In the genomic region with DNA sequence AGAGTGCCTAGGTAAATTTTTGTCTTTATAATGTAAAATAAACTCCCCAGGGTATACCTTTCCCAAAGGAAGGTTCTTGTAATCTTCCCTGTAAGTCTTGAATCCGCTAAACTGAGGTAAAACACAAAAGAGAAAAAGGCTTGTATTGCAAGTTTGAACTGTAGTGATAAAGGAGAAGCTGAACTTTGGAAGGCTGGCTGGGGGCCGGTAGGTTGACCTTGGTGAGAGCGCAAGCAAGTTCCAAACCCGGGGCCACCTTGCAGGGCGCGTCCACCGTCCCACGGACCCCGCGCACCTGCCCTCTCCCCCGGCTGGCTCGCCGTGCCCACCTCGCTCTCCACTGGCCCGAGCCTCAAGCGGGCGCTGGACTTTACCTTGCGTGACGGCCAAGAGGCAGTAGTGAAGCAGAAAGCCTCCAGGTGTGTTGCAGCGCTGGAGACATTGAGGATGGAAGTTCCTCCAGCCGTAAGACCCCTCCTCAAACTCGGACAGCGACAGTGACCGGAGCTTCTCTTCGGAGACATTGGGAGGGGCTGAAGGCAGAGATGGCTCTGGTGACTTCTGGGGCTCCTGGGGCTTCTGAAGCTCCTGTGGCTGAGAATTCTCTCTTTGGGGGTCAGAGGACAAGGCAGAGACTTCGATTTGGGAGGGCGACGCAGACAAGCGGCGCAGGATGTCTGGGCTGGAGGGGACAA, we compare ENCODE assay signal across 8 cellular contexts. TPM values are rescaled to one million over a fixed set of nuclear protein-coding genes. Genes with fewer than 3 reads are reported as not detected.
A peak's percentile ranks its signal among the peaks of the same experiment; 100 is the strongest.
DNase-seq lines count a peak whose midpoint lies in the region; ATAC-seq, FAIRE-seq and TF ChIP-seq lines count a peak whose summit lies in the region.

No MANE protein-coding gene starts in this region.

- under 1% methylated on average over 22 of the region's 30 CpGs for WGBS in HepG2 (ENCODE audit: low lambda C conversion rate)
- 0 to 3% methylated on average over 6 to 30 of the region's 30 CpGs for WGBS in transverse colon (ENCODE audit: low coverage in 1 of 2), 2 donors

- peak overlapping the region; percentile 36 for H3K27ac Mint-ChIP-seq in activated CD8-positive, alpha-beta memory T cell treated with anti-CD3 and anti-CD28 coated beads, Interleukin-2, amount 10 ng/mL, durations not matched to agents 7 days and 5 days

- DNase-seq in activated CD8-positive, alpha-beta memory T cell treated with anti-CD3 and anti-CD28 coated beads, Interleukin-2, amount 10 ng/mL, durations not matched to agents 7 days and 5 days = no peak
- no peak for DNase-seq in activated CD8-positive, alpha-beta memory T cell treated with anti-CD3 and anti-CD28 coated beads, Interleukin-2, amount 50 U/mL, for 4 hours
- no peak for DNase-seq in adipocyte (ENCODE audit: low read depth)
- no peak for DNase-seq in HepG2 (ENCODE audit: low spot score)
- peak; percentile 13 for DNase-seq in transverse colon
- no peak for DNase-seq in RCC 7860 (ENCODE audit: low spot score)
- no peak for DNase-seq in H54 (ENCODE audit: insufficient read length, low spot score)

- POLR2A ChIA-PET in HepG2 (lab: Yijun Ruan, JAX) = interaction anchor here (0.7 to 1.3 kb wide), 2 partner anchors 10 to 13 kb away, joined by 3 to 4 read pairs; no protein-coding TSS in a partner anchor

- peak overlapping the region; percentile 61 for H3K27ac ChIP-seq in HepG2 (ENCODE audit: extremely low read length, insufficient read depth, low read length)
- peak overlapping the region in 1 of 4 donors; percentile 58 for H3K27ac ChIP-seq in transverse colon

- peak overlapping the region; percentile 70 for H3K4me3 Mint-ChIP-seq in activated CD8-positive, alpha-beta memory T cell treated with anti-CD3 and anti-CD28 coated beads, Interleukin-2, amount 10 ng/mL, durations not matched to agents 7 days and 5 days

- peak; percentile 13 for ATAC-seq in activated CD8-positive, alpha-beta memory T cell treated with anti-CD3 and anti-CD28 coated beads, Interleukin-2, amount 10 ng/mL, durations not matched to agents 7 days and 5 days
- peak; percentile 1 for ATAC-seq in HG03159 (IDR thresholded peaks at IDR 0.05; ENCODE audit: unreplicated experiment)
- peak; percentile 65 for ATAC-seq in HepG2

- H3K9ac ChIP-seq in adipocyte (ENCODE audit: low read length) (peak overlapping the region; percentile 45), HepG2 (ENCODE audit: insufficient read depth, low read depth, low read length) (peak overlapping the region; percentile 63)

- peak overlapping the region; percentile 94 for H3K4me2 ChIP-seq in HepG2 (ENCODE audit: low read depth, low read length)

- H3K27me3 ChIP-seq in adipocyte (replicated peaks; ENCODE audit: control insufficient read depth, insufficient read depth, low read length) (no peaks in the 10 kb centered on the region), HepG2 (ENCODE audit: control insufficient read depth in 1 of 2, insufficient read depth in 2 of 2, low read length in 2 of 2) (no peaks in the 10 kb centered on the region), transverse colon (peaks cover 8% of the 10 kb centered on the region)

- no peaks in the 10 kb centered on the region for H3K36me3 ChIP-seq in adipocyte (ENCODE audit: control insufficient read depth, insufficient read depth, low read length, severe bottlenecking)
- H3K36me3 ChIP-seq in HepG2 (replicated peaks in 1 of 2; ENCODE audit: control insufficient read depth in 1 of 2, insufficient read depth in 2 of 2, low read length in 2 of 2) = no peaks in the 10 kb centered on the region
- no peaks in the 10 kb centered on the region for H3K36me3 ChIP-seq in transverse colon

- H4K20me1 ChIP-seq in HepG2 (ENCODE audit: insufficient read depth, low read length) = no peaks in the 10 kb centered on the region

- H3K4me3 ChIP-seq in adipocyte (ENCODE audit: low read length) = peak overlapping the region; percentile 82
- peak overlapping the region; percentile 47 to 90 (median 84) for H3K4me3 ChIP-seq in HepG2 (replicated peaks in 1 of 3; ENCODE audit: insufficient read depth in 1 of 3, low read depth in 2 of 3, low read length in 3 of 3)
- peak overlapping the region; percentile 14 to 60 (median 38) for H3K4me3 ChIP-seq in transverse colon

- CTCF ChIA-PET in activated CD8-positive, alpha-beta memory T cell treated with anti-CD3 and anti-CD28 coated beads, Interleukin-2, amount 10 ng/mL, durations not matched to agents 7 days and 5 days (lab: Charles Lee) = interaction anchor here (1.6 to 2.0 kb wide), 2 partner anchors 9 to 18 kb away, joined by 5 to 9 read pairs; no protein-coding TSS in a partner anchor
- CTCF ChIA-PET in HepG2 (lab: Yijun Ruan, JAX; ENCODE audit: low intra/inter-chr PET ratio, low total read pairs) = no interaction called here

- FAIRE-seq in HepG2 (lab: Jason Lieb, UNC) (no peak), RCC 7860 (lab: Jason Lieb, UNC) (no peak), H54 (lab: Jason Lieb, UNC) (no peak)

- TF ChIP-seq POLR2A in HepG2 (IDR thresholded peaks at IDR 0.05; ENCODE audit: insufficient read depth in 1 of 2, low read depth in 2 of 2, low read length in 2 of 2) (no peak), transverse colon (IDR thresholded peaks at IDR 0.05) (no peak), H54 (IDR thresholded peaks at IDR 0.05; ENCODE audit: low read depth, low read length) (no peak)

- no peaks in the 10 kb centered on the region for H3K9me3 ChIP-seq in adipocyte (ENCODE audit: control insufficient read depth, low read length)
- no peaks in the 10 kb centered on the region for H3K9me3 ChIP-seq in HepG2 (ENCODE audit: low read length)
- H3K9me3 ChIP-seq in transverse colon = no peaks in the 10 kb centered on the region

- peak overlapping the region; percentile 80 for H2AFZ ChIP-seq in HepG2 (ENCODE audit: low read length)

- no peak for TF ChIP-seq EP300 in HepG2 (IDR thresholded peaks at IDR 0.05; ENCODE audit: low read depth in 2 of 2, low read length in 2 of 2)
- TF ChIP-seq EP300 in HepG2 (CRISPR knock-in tag; IDR thresholded peaks at IDR 0.05; ENCODE audit: borderline replicate concordance) = no peak
- TF ChIP-seq EP300 in transverse colon (IDR thresholded peaks at IDR 0.05; ENCODE audit: low read depth) = no peak

- H3K36me3 Mint-ChIP-seq in activated CD8-positive, alpha-beta memory T cell treated with anti-CD3 and anti-CD28 coated beads, Interleukin-2, amount 10 ng/mL, durations not matched to agents 7 days and 5 days = no peaks in the 10 kb centered on the region

- TF ChIP-seq CTCF in HepG2 (CRISPR knock-in tag; IDR thresholded peaks at IDR 0.05) (no peak), transverse colon (IDR thresholded peaks at IDR 0.05) (no peak)

- intact Hi-C loops in HepG2 (cut with micrococcal nuclease; ENCODE audit: unreplicated experiment) = loop anchor here (2.0 to 10.0 kb wide), 3 partner anchors 73 to 353 kb away; no protein-coding TSS in a partner anchor
- intact Hi-C loops in transverse colon (cut with DNase I; ENCODE audit: low total_unique reads) = no loop called here

- in situ Hi-C loops in HepG2 (cut with HindIII; ENCODE audit: extremely low pct_ligation_motif_present, low pct_unique_long_range_greater_than_20kb) (no loop called here), transverse colon (cut with MboI; ENCODE audit: low pct_ligation_motif_present in 1 of 4, low pct_unique_long_range_greater_than_20kb in 1 of 4, low sequenced_read_pairs in 3 of 4) (no loop called here)

- TF ChIP-seq RAD21 in HepG2 (CRISPR knock-in tag; IDR thresholded peaks at IDR 0.05) = no peak

- peaks cover 10% of the 10 kb centered on the region for H3K79me2 ChIP-seq in HepG2 (ENCODE audit: insufficient read depth, low read length)

- TSS peak; percentile 47 for BruUV-seq in HepG2 (replicated peaks; lab: Mats Ljungman, UMichigan)

- peaks cover 15% of the 10 kb centered on the region for H3K27me3 Mint-ChIP-seq in activated CD8-positive, alpha-beta memory T cell treated with anti-CD3 and anti-CD28 coated beads, Interleukin-2, amount 10 ng/mL, durations not matched to agents 7 days and 5 days

- H3K4me1 Mint-ChIP-seq in activated CD8-positive, alpha-beta memory T cell treated with anti-CD3 and anti-CD28 coated beads, Interleukin-2, amount 10 ng/mL, durations not matched to agents 7 days and 5 days = peaks cover 21% of the 10 kb centered on the region

- no peaks in the 10 kb centered on the region for H3K9me3 Mint-ChIP-seq in activated CD8-positive, alpha-beta memory T cell treated with anti-CD3 and anti-CD28 coated beads, Interleukin-2, amount 10 ng/mL, durations not matched to agents 7 days and 5 days (ENCODE audit: low read depth)

- H3K4me1 ChIP-seq in adipocyte (ENCODE audit: control insufficient read depth, insufficient read depth, low read length) = peaks cover 6% of the 10 kb centered on the region
- peaks cover 38% of the 10 kb centered on the region for H3K4me1 ChIP-seq in HepG2 (ENCODE audit: insufficient read depth, low read length)
- peaks cover 0 to 20% (median 6%) of the 10 kb centered on the region in 4 donors for H3K4me1 ChIP-seq in transverse colon

TF ChIP-seq in HepG2, 621 proteins besides CTCF, POLR2A, EP300 and RAD21 (continues in another document):
- TF ChIP-seq GZF1 (CRISPR knock-in tag; IDR thresholded peaks at IDR 0.05) = no peak

RNA-seq across cellular contexts. Expression of gene SLCO4C1, which starts 0.4 kb away (rescaled TPM):
- total RNA-seq in activated CD8-positive, alpha-beta memory T cell treated with anti-CD3 and anti-CD28 coated beads, Interleukin-2, amount 10 ng/mL, durations not matched to agents 7 days and 5 days = under 1 TPM; 0.35 to 0.55 TPM
- total RNA-seq in HepG2 (2016; rRNA removed; fragmentation: Illumina TruSeq; extraction: Trizol) = 7.8 and 9.6 TPM in 2 replicates
- 1.4 and 1.6 TPM in 2 replicates for total RNA-seq in HepG2 (2016; cell fraction: cytosol; rRNA removed; fragmentation: Illumina TruSeq; extraction: Trizol; ENCODE audit: low read depth)
- total RNA-seq in HepG2 (2016; cell fraction: insoluble cytoplasmic fraction; rRNA removed; fragmentation: Illumina TruSeq; extraction: Trizol) = 7.2 and 8.8 TPM in 2 replicates
- 4.8 and 5.4 TPM in 2 replicates for total RNA-seq in HepG2 (2016; cell fraction: membrane; rRNA removed; fragmentation: Illumina TruSeq; extraction: Trizol)
- total RNA-seq in HepG2 (2016; cell fraction: nucleus; rRNA removed; fragmentation: Illumina TruSeq; extraction: Trizol) = 14.3 and 15.8 TPM in 2 replicates
- polyA plus RNA-seq in HepG2 (2011; rRNA removed) = 1.3 and 2.8 TPM in 2 replicates
- polyA plus RNA-seq in HepG2 (2011; cell fraction: cytosol; rRNA removed) = 0.55 and 2.6 TPM in 2 replicates
- polyA plus RNA-seq in HepG2 (2011; cell fraction: nucleus; rRNA removed) = 0.31 and 1.4 TPM in 2 replicates
- 5.2 and 7.0 TPM in 2 replicates for polyA plus RNA-seq in HepG2 (2012)
- polyA plus RNA-seq in HepG2 (2016; cell fraction: cytosol; fragmentation: Illumina TruSeq; extraction: Trizol; ENCODE audit: low read depth) = 0.36 and 0.60 TPM in 2 replicates
- 10.4 and 11.2 TPM in 2 replicates for polyA plus RNA-seq in HepG2 (2016; cell fraction: insoluble cytoplasmic fraction; fragmentation: Illumina TruSeq; extraction: Trizol; ENCODE audit: low read depth)
- polyA plus RNA-seq in HepG2 (2016; cell fraction: membrane; fragmentation: Illumina TruSeq; extraction: Trizol; ENCODE audit: low read depth) = 1.6 and 2.0 TPM in 2 replicates
- polyA plus RNA-seq in HepG2 (2016; cell fraction: nucleus; fragmentation: Illumina TruSeq; extraction: Trizol; ENCODE audit: insufficient read depth, low read depth) = 19.2 and 20.6 TPM in 2 replicates
- 2.5 TPM in 1 of 2 replicates, not detected in the other for polyA minus RNA-seq in HepG2 (2011; rRNA and poly(A)+ RNA removed; ENCODE audit: low replicate concordance)
- polyA minus RNA-seq in HepG2 (2011; cell fraction: cytosol; rRNA and poly(A)+ RNA removed) = 2.2 and 3.6 TPM in 2 replicates
- 2.2 and 6.3 TPM in 2 replicates for polyA minus RNA-seq in HepG2 (2011; cell fraction: nucleus; rRNA and poly(A)+ RNA removed)
- 10 to 100 TPM in 1 of 4 donors, 1 to 10 TPM in 2, not detected in 1; 1.1 to 13.5 (median 5.9) TPM for total RNA-seq in transverse colon

Comparison
In these comparisons a context has a peak if more than half of its experiments do, and no peak if none do; other contexts are left out.
1. ATAC-seq: peak in every context shown above with its lines; median percentile 65 in HepG2; 13 in activated CD8-positive, alpha-beta memory T cell treated with anti-CD3 and anti-CD28 coated beads, Interleukin-2, amount 10 ng/mL, durations not matched to agents 7 days and 5 days; 1 in HG03159.